Comparison of ENCODE assay signal across 19 cellular contexts in genomic region chr22:35637943-35638342, GRCh38. TPM values are rescaled to one million over a fixed set of nuclear protein-coding genes. Genes with fewer than 3 reads are reported as not detected.
DNase-seq lines count a peak whose midpoint lies in the region; ATAC-seq and TF ChIP-seq lines count a peak whose summit lies in the region.
"Had no signal": no experiment of that assay in that cellular context is flagged by ENCODE, and none has a peak within 500 bp of the region (broad histone marks: within the 10 kb centered on the region; RNA-seq: fewer than 3 reads in every experiment).

No MANE protein-coding gene starts in this region.

- H3K79me2 ChIP-seq in MM.1S (ENCODE audit: low read length) = no peaks in the 10 kb centered on the region

- no peaks in the 10 kb centered on the region for H3K36me3 ChIP-seq in gastrocnemius medialis
- no peaks in the 10 kb centered on the region for H3K36me3 ChIP-seq in MM.1S (replicated peaks; ENCODE audit: insufficient read depth, low read length)
- H3K36me3 ChIP-seq: neutrophil had no signal

- CTCF ChIA-PET in AG04450 (lab: Charles Lee) = no interaction called here
- CTCF ChIA-PET in activated CD4-positive, alpha-beta memory T cell treated with anti-CD3 and anti-CD28 coated beads for 36 hours (lab: Charles Lee) = interaction anchor here (1.0 to 1.6 kb wide), 2 partner anchors 10 to 11 kb away, joined by 3 to 6 read pairs; partner anchors contain the start of gene APOL6

- intact Hi-C loops in gastrocnemius medialis (cut with DNase I; ENCODE audit: low total_unique reads) = no loop called here
- intact Hi-C loops in activated CD4-positive, alpha-beta memory T cell treated with anti-CD3 and anti-CD28 coated beads for 36 hours (cut with micrococcal nuclease) = no loop called here

- in situ Hi-C loops in gastrocnemius medialis (cut with MboI; ENCODE audit: low sequenced_read_pairs in 4 of 4) = loop anchor here in 3 of 4 donors (5.0 to 25.0 kb wide), 4 partner anchors 97 to 487 kb away; no protein-coding TSS in a partner anchor

- H3F3A ChIP-seq in MM.1S (ENCODE audit: insufficient read depth, low read length) = no peaks in the 10 kb centered on the region

- no peaks in the 10 kb centered on the region for H4K20me1 ChIP-seq in MM.1S (ENCODE audit: insufficient read depth, low read length)

- no peak overlapping the region for H3K4me2 ChIP-seq in MM.1S (ENCODE audit: low read depth, low read length)

- TF ChIP-seq POLR2A in gastrocnemius medialis (IDR thresholded peaks at IDR 0.05) = no peak

- peak overlapping the region; percentile 93 for H3K27ac Mint-ChIP-seq in chondrocyte (ENCODE audit: unreplicated experiment)
- no peak overlapping the region for H3K27ac Mint-ChIP-seq in activated CD4-positive, alpha-beta memory T cell treated with anti-CD3 and anti-CD28 coated beads for 36 hours
- H3K27ac Mint-ChIP-seq: activated T-helper 2 cell treated with anti-CD3 and anti-CD28 coated beads, Interferon-gamma antibody, Interleukin-2, Interleukin-4, amounts not matched to agents 10 μg/mL and 5 μg/mL and 100 μg/mL, durations not matched to agents 14 hours and 24 hours and 36 hours; immature natural killer cell; stimulated activated naive CD8-positive, alpha-beta T cell treated with anti-CD3 and anti-CD28 coated beads, Interleukin-15, Interleukin-2, amounts not matched to agents 100 ng/mL and 50 ng/mL, for 24 hours had no signal

- TF ChIP-seq CTCF in AG04450 (IDR thresholded peaks at IDR 0.05; ENCODE audit: low read depth, low read length) (no peak), chondrocyte (IDR thresholded peaks at IDR 0.05) (no peak), gastrocnemius medialis (IDR thresholded peaks at IDR 0.05 in 4 of 5, conservative IDR thresholded peaks at IDR 0.05 in 1 of 5) (no peak), MM.1S (IDR thresholded peaks at IDR 0.05; ENCODE audit: low read length) (no peak)

- H3K27me3 Mint-ChIP-seq in chondrocyte (ENCODE audit: low read depth) = no peaks in the 10 kb centered on the region
- peaks cover 2% of the 10 kb centered on the region for H3K27me3 Mint-ChIP-seq in activated CD4-positive, alpha-beta memory T cell treated with anti-CD3 and anti-CD28 coated beads for 36 hours
- H3K27me3 Mint-ChIP-seq: stimulated activated naive CD8-positive, alpha-beta T cell treated with anti-CD3 and anti-CD28 coated beads, Interleukin-15, Interleukin-2, amounts not matched to agents 100 ng/mL and 50 ng/mL, for 24 hours had no signal

- POLR2A ChIA-PET in AG04450 (lab: Yijun Ruan, JAX) = interaction anchor here (1.5 kb wide), 2 partner anchors 8 to 10 kb away, joined by 4 to 5 read pairs; partner anchors contain the start of gene APOL6
- POLR2A ChIA-PET in activated CD4-positive, alpha-beta memory T cell treated with anti-CD3 and anti-CD28 coated beads for 36 hours (lab: Charles Lee) = interaction anchor here (0.6 kb wide), 1 partner anchor 1053 kb away, joined by 3 read pairs; no protein-coding TSS in a partner anchor

- H3K9me2 ChIP-seq in MM.1S (replicated peaks; ENCODE audit: insufficient read depth, low read length) = no peaks in the 10 kb centered on the region

- peaks cover 22% of the 10 kb centered on the region for H3K4me1 Mint-ChIP-seq in chondrocyte (ENCODE audit: low read depth)
- H3K4me1 Mint-ChIP-seq in activated CD4-positive, alpha-beta memory T cell treated with anti-CD3 and anti-CD28 coated beads for 36 hours (ENCODE audit: low read depth) = peaks cover 17% of the 10 kb centered on the region

- no peak overlapping the region for H3K4me3 ChIP-seq in AG04450 (ENCODE audit: low read depth, low read length)
- peak overlapping the region in 1 of 4 donors; percentile 10 for H3K4me3 ChIP-seq in gastrocnemius medialis
- H3K4me3 ChIP-seq in MM.1S (ENCODE audit: low read length) = no peak overlapping the region

- H3K27me3 ChIP-seq in AG04450 (ENCODE audit: control insufficient read depth, insufficient read depth, low read length) = no peaks in the 10 kb centered on the region
- no peaks in the 10 kb centered on the region for H3K27me3 ChIP-seq in gastrocnemius medialis
- no peaks in the 10 kb centered on the region for H3K27me3 ChIP-seq in MM.1S (replicated peaks; ENCODE audit: insufficient read depth, low read length)

- H3K36me3 Mint-ChIP-seq in chondrocyte (ENCODE audit: low read depth) = no peaks in the 10 kb centered on the region
- no peaks in the 10 kb centered on the region for H3K36me3 Mint-ChIP-seq in activated CD4-positive, alpha-beta memory T cell treated with anti-CD3 and anti-CD28 coated beads for 36 hours
- H3K36me3 Mint-ChIP-seq: immature natural killer cell had no signal

- H3K9me3 Mint-ChIP-seq in chondrocyte (ENCODE audit: low read depth) = no peaks in the 10 kb centered on the region
- no peaks in the 10 kb centered on the region for H3K9me3 Mint-ChIP-seq in activated CD4-positive, alpha-beta memory T cell treated with anti-CD3 and anti-CD28 coated beads for 36 hours
- H3K9me3 Mint-ChIP-seq: activated T-helper 2 cell treated with anti-CD3 and anti-CD28 coated beads, Interferon-gamma antibody, Interleukin-2, Interleukin-4, amounts not matched to agents 10 μg/mL and 5 μg/mL and 100 μg/mL, durations not matched to agents 14 hours and 24 hours and 36 hours; immature natural killer cell had no signal

- H3K9ac ChIP-seq in MM.1S (ENCODE audit: low read length) = no peak overlapping the region

- H3K4me3 Mint-ChIP-seq in chondrocyte (ENCODE audit: unreplicated experiment) = peak overlapping the region; percentile 1
- H3K4me3 Mint-ChIP-seq in activated CD4-positive, alpha-beta memory T cell treated with anti-CD3 and anti-CD28 coated beads for 36 hours = no peak overlapping the region
- H3K4me3 Mint-ChIP-seq: immature natural killer cell; stimulated activated naive CD8-positive, alpha-beta T cell treated with anti-CD3 and anti-CD28 coated beads, Interleukin-15, Interleukin-2, amounts not matched to agents 100 ng/mL and 50 ng/mL, for 24 hours had no signal

- H3K27ac ChIP-seq in AG04450 (ENCODE audit: low read depth, low read length) (peak overlapping the region; percentile 80), gastrocnemius medialis (peak overlapping the region; percentile 50 to 79 (median 73)), MM.1S (ENCODE audit: low read length) (no peak overlapping the region)
- H3K27ac ChIP-seq: neutrophil had no signal

- no peak overlapping the region for H2AFZ ChIP-seq in MM.1S (ENCODE audit: low read length)

- H3K9me3 ChIP-seq in AG04450 (ENCODE audit: control insufficient read depth, insufficient read depth, low read length) (no peaks in the 10 kb centered on the region), gastrocnemius medialis (no peaks in the 10 kb centered on the region), MM.1S (replicated peaks; ENCODE audit: insufficient read depth, low read length) (no peaks in the 10 kb centered on the region)
- H3K9me3 ChIP-seq: neutrophil had no signal

- DNase-seq in AG04450 (ENCODE audit: low read depth, low spot score) (no peak), chondrocyte (ENCODE audit: low spot score) (no peak), left lobe of liver (ENCODE audit: low spot score) (peak; percentile 3), gastrocnemius medialis (no peak), amygdala (lab: John Stamatoyannopoulos, UW) (no peak), MM.1S (no peak), NK-92 (lab: John Stamatoyannopoulos, UW; ENCODE audit: unreplicated experiment) (no peak)
- DNase-seq in activated CD4-positive, alpha-beta memory T cell treated with anti-CD3 and anti-CD28 coated beads for 36 hours = no peak
- DNase-seq: activated CD4-positive, CD25-positive, alpha-beta regulatory T cell treated with anti-CD3 and anti-CD28 coated beads, Interleukin-2, amount 50 U/mL, for 72 hours; erythroblast; immature natural killer cell; NCI-H1105; NCI-H526 treated with DMSO at 0.1 percent for 48 hours; stimulated activated CD4-positive, alpha-beta T cell treated with anti-CD3 and anti-CD28 coated beads, Interleukin-4, amount 100 ng/mL, for 1 hour had no signal

- peaks cover 18 to 19% of the 10 kb centered on the region in 2 donors for H3K4me1 ChIP-seq in gastrocnemius medialis
- no peaks in the 10 kb centered on the region for H3K4me1 ChIP-seq in MM.1S (ENCODE audit: low read length)

- ATAC-seq in left lobe of liver (no peak), gastrocnemius medialis (no peak)

RNA-seq across cellular contexts. Expression of gene APOL6, which starts 10.3 kb away (rescaled TPM):
- 12.1 and 15.0 TPM in 2 replicates for polyA plus RNA-seq in AG04450 (2011; rRNA removed)
- 26.0 and 34.0 TPM in 2 replicates for polyA minus RNA-seq in AG04450 (2011; rRNA and poly(A)+ RNA removed)
- total RNA-seq in chondrocyte (2.1 to 4.6 TPM (median 4.6 TPM) in 3 replicates), left lobe of liver (31.7 TPM), gastrocnemius medialis (1 to 10 TPM; 1.5 to 4.5 (median 2.9) TPM)
- total RNA-seq in activated CD4-positive, alpha-beta memory T cell treated with anti-CD3 and anti-CD28 coated beads for 36 hours = 10 to 100 TPM; 26.7 to 27.7 TPM

RNA-seq across cellular contexts. Expression of gene MB, which starts 20.8 kb away (rescaled TPM):
- polyA plus RNA-seq in AG04450 (2011; rRNA removed) = not detected in 2 replicates
- not detected in 2 replicates for polyA minus RNA-seq in AG04450 (2011; rRNA and poly(A)+ RNA removed)
- total RNA-seq in chondrocyte (not detected in 3 replicates), left lobe of liver (0.48 TPM), gastrocnemius medialis (over 10,000 TPM in 2 of 4 donors, 1,000 to 10,000 TPM in 2; 7,153 to 19,373 (median 11,028) TPM)
- not detected for total RNA-seq in activated CD4-positive, alpha-beta memory T cell treated with anti-CD3 and anti-CD28 coated beads for 36 hours
- total RNA-seq: bronchial epithelial cell, HT1080 had no signal

Comparison
In these comparisons a context has a peak if more than half of its experiments do, and no peak if none do; other contexts are left out.
1. RNA of gene MB, which starts 20.8 kb away (total RNA-seq): 7,153 to 19,373 TPM in gastrocnemius medialis; 0.48 TPM in left lobe of liver (single experiment), not detected in chondrocyte and not detected in activated CD4-positive, alpha-beta memory T cell treated with anti-CD3 and anti-CD28 coated beads for 36 hours; every median in the first group is over 1,000 times any median in the second.